ENCODE assay signal across 21 cellular contexts in genomic region chr7:108149908-108150307, GRCh38. TPM values are rescaled to one million over a fixed set of nuclear protein-coding genes. Genes with fewer than 3 reads are reported as not detected.
"Had no signal": no experiment of that assay in that cellular context is flagged by ENCODE, and none has a peak within 500 bp of the region (broad histone marks: within the 10 kb centered on the region; RNA-seq: fewer than 3 reads in every experiment).

No MANE protein-coding gene starts in this region.

- H3K36me3 Mint-ChIP-seq: stimulated activated effector memory CD8-positive, alpha-beta T cell treated with anti-CD3 and anti-CD28 coated beads, Interleukin-12 subunit alpha, Interleukin-12 subunit beta, amount 100 ng/mL, for 72 hours had no signal

- H3K27me3 ChIP-seq: right lobe of liver, testis, tibial nerve, vagina had no signal

- DNase-seq: effector CD4-positive, alpha-beta T cell; endodermal cell; erythroblast; heart right ventricle; hypothalamus; mammary epithelial cell; mucosa of descending colon; naive thymus-derived CD8-positive, alpha-beta T cell; psoas muscle; retina; right lobe of liver; stimulated activated CD4-positive, alpha-beta T cell treated with anti-CD3 and anti-CD28 coated beads, Interleukin-4, amount 100 ng/mL, for 1 hour; stimulated activated CD8-positive, alpha-beta memory T cell treated with anti-CD3 and anti-CD28 coated beads, Interleukin-4, amount 100 ng/mL, for 48 hours; stimulated activated naive CD8-positive, alpha-beta T cell treated with anti-CD3 and anti-CD28 coated beads, Interleukin-15, Interleukin-2, amounts not matched to agents 100 U/mL and 50 U/mL, for 24 hours; testis; upper lobe of right lung had no signal

- H3K4me1 ChIP-seq: psoas muscle, right lobe of liver, testis had no signal

- H3K4me3 ChIP-seq: heart right ventricle, mucosa of descending colon, psoas muscle, right lobe of liver, testis, tibial nerve, upper lobe of right lung, vagina had no signal

- H3K27ac ChIP-seq: heart right ventricle, neutrophil, psoas muscle, right lobe of liver, testis, tibial nerve, upper lobe of right lung, vagina had no signal

- H3K9me3 Mint-ChIP-seq: endodermal cell; naive thymus-derived CD8-positive, alpha-beta T cell; stimulated activated effector memory CD8-positive, alpha-beta T cell treated with anti-CD3 and anti-CD28 coated beads, Interleukin-12 subunit alpha, Interleukin-12 subunit beta, amount 100 ng/mL, for 72 hours had no signal

- H3K4me3 Mint-ChIP-seq: endodermal cell; naive thymus-derived CD8-positive, alpha-beta T cell; stimulated activated effector memory CD8-positive, alpha-beta T cell treated with anti-CD3 and anti-CD28 coated beads, Interleukin-12 subunit alpha, Interleukin-12 subunit beta, amount 100 ng/mL, for 72 hours had no signal

- H3K27me3 Mint-ChIP-seq: naive thymus-derived CD8-positive, alpha-beta T cell had no signal

- H3K27ac Mint-ChIP-seq: endodermal cell; naive thymus-derived CD8-positive, alpha-beta T cell; stimulated activated effector memory CD8-positive, alpha-beta T cell treated with anti-CD3 and anti-CD28 coated beads, Interleukin-12 subunit alpha, Interleukin-12 subunit beta, amount 100 ng/mL, for 72 hours had no signal

- ATAC-seq: heart right ventricle; left lobe of liver; mucosa of descending colon; naive thymus-derived CD8-positive, alpha-beta T cell; psoas muscle; right lobe of liver; stimulated activated effector memory CD8-positive, alpha-beta T cell treated with anti-CD3 and anti-CD28 coated beads, Interleukin-12 subunit alpha, Interleukin-12 subunit beta, amount 100 ng/mL, for 72 hours; stimulated activated naive CD8-positive, alpha-beta T cell treated with anti-CD3 and anti-CD28 coated beads, Interleukin-15, Interleukin-2, amounts not matched to agents 100 U/mL and 50 U/mL, for 24 hours; upper lobe of right lung had no signal

- H3K36me3 ChIP-seq: heart right ventricle, neutrophil, right lobe of liver, tibial nerve, upper lobe of right lung, vagina had no signal

- H3K9me3 ChIP-seq: heart right ventricle, mucosa of descending colon, neutrophil, psoas muscle, right lobe of liver, testis, tibial nerve, upper lobe of right lung, vagina had no signal

- H3K4me1 Mint-ChIP-seq: naive thymus-derived CD8-positive, alpha-beta T cell; stimulated activated effector memory CD8-positive, alpha-beta T cell treated with anti-CD3 and anti-CD28 coated beads, Interleukin-12 subunit alpha, Interleukin-12 subunit beta, amount 100 ng/mL, for 72 hours had no signal

RNA-seq across cellular contexts. Expression of gene LAMB4, which starts 19.7 kb away (rescaled TPM):
- total RNA-seq: endodermal cell, left lobe of liver, right lobe of liver, upper lobe of right lung had no signal
- polyA plus RNA-seq: naive thymus-derived CD8-positive, alpha-beta T cell had no signal
